23 cellular contexts compared by ENCODE assay signal in the genomic region with DNA sequence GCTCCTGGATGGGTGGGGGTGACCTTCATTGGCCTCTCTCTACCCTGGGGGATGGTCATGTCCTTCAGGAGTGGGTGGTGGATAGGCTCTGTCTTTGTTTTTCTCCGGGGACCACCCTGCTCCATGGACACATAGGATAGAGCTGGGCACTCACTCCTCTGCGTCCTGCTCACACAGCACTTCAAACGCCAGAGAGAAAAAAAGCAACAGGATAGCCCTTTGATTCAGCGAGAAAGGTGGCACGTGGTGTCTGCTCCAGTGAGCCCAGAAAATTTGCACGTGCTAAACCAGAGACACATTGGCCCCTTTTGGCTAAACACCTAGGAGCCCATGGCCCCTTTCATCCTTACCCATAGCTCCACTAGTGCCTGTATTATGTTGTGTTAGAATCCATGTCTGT.
DNase-seq lines count a peak whose midpoint lies in the region; ATAC-seq and TF ChIP-seq lines count a peak whose summit lies in the region.
"Had no signal": no experiment of that assay in that cellular context is flagged by ENCODE, and none has a peak within 500 bp of the region (broad histone marks: within the 10 kb centered on the region; RNA-seq: fewer than 3 reads in every experiment).

No MANE protein-coding gene starts in this region.

- ATAC-seq in Right ventricle myocardium superior (ENCODE audit: poor library complexity) (no peak), GM18907 (IDR thresholded peaks at IDR 0.05; ENCODE audit: unreplicated experiment) (no peak)
- ATAC-seq: A549; CD8-positive, alpha-beta T cell; GM12878 had no signal

- H2BK15ac ChIP-seq in H9 (ENCODE audit: low read depth, low read length) (no peak overlapping the region), neuronal stem cell (ENCODE audit: low read length) (no peak overlapping the region)

- peaks cover 0 to 7% of the 10 kb centered on the region in 2 experiments; a peak in 2 of 4 replicates for H3K4me1 Mint-ChIP-seq in H9
- H3K4me1 Mint-ChIP-seq in nephron progenitor cell, result peaks cover 20% of the 10 kb centered on the region
- H3K4me1 Mint-ChIP-seq: B cell had no signal

- H3K27ac Mint-ChIP-seq in H9, result no peak overlapping the region
- H3K27ac Mint-ChIP-seq in nephron progenitor cell, result no peak overlapping the region
- H3K27ac Mint-ChIP-seq: B cell; CD4-positive, alpha-beta T cell; CD8-positive, alpha-beta T cell had no signal

- H3K4me3 ChIP-seq in right atrium auricular region (no peak overlapping the region), neuronal stem cell (ENCODE audit: low read length in 2 of 2) (no peak overlapping the region)
- H3K4me3 ChIP-seq: A549; BLaER1 treated with 17β-estradiol and CSF1 and Interleukin-3, amounts not matched to agents 10 nM and 100 nM; GM12878 had no signal

- H3T11ph ChIP-seq in H9 (ENCODE audit: low read length), result no peak overlapping the region

- H4K5ac ChIP-seq in H9 (ENCODE audit: insufficient read length, low read depth, low read length), result no peak overlapping the region

- no peaks in the 10 kb centered on the region for H4K20me1 ChIP-seq in H9 (ENCODE audit: control insufficient read depth, insufficient read depth, insufficient read length)
- H4K20me1 ChIP-seq: BLaER1 treated with 17β-estradiol and CSF1 and Interleukin-3, amounts not matched to agents 10 nM and 100 nM had no signal

- H3K9ac ChIP-seq in H9 (ENCODE audit: extremely low read depth, insufficient read length, low read length) (no peak overlapping the region), neuronal stem cell (ENCODE audit: low read depth, low read length, poor library complexity) (no peak overlapping the region)
- H3K9ac ChIP-seq: BLaER1 treated with 17β-estradiol and CSF1 and Interleukin-3, amounts not matched to agents 10 nM and 100 nM had no signal

- H3K9me3 Mint-ChIP-seq in H9 (no peaks in the 10 kb centered on the region; a peak in 1 of 5 replicates), nephron progenitor cell (no peaks in the 10 kb centered on the region)
- H3K9me3 Mint-ChIP-seq: CD4-positive, alpha-beta T cell; CD8-positive, alpha-beta T cell had no signal

- no peak overlapping the region for H2AK5ac ChIP-seq in H9 (ENCODE audit: insufficient read length, low read length)
- no peak overlapping the region for H2AK5ac ChIP-seq in neuronal stem cell (ENCODE audit: low read depth, low read length)

- no peak overlapping the region for H2AFZ ChIP-seq in H9 (ENCODE audit: low read length)
- no peak overlapping the region for H2AFZ ChIP-seq in neuronal stem cell (ENCODE audit: low read length)

- H3K79me1 ChIP-seq in H9 (ENCODE audit: insufficient read depth, low read depth, low read length, poor library complexity, severe bottlenecking) (no peaks in the 10 kb centered on the region), neuronal stem cell (ENCODE audit: low read depth, low read length) (no peaks in the 10 kb centered on the region)

- no peak overlapping the region for H3K27ac ChIP-seq in right atrium auricular region
- H3K27ac ChIP-seq in H9 (ENCODE audit: insufficient read length, low read depth, low read length), result no peak overlapping the region
- no peak overlapping the region for H3K27ac ChIP-seq in neuronal stem cell (replicated peaks; ENCODE audit: low read length)
- H3K27ac ChIP-seq: 22Rv1; A549; BLaER1 treated with 17β-estradiol and CSF1 and Interleukin-3, amounts not matched to agents 10 nM and 100 nM; C4-2B had no signal

- H3K18ac ChIP-seq in H9 (ENCODE audit: insufficient read length, low read depth, low read length), result no peak overlapping the region
- no peak overlapping the region for H3K18ac ChIP-seq in neuronal stem cell (ENCODE audit: low read length)

- no CpG with 5 or more reads among the region's 6 CpGs for WGBS in H9 (ENCODE audit: extremely low coverage, insufficient read length, low lambda C conversion rate)
- no CpG with 5 or more reads among the region's 6 CpGs for WGBS in neuronal stem cell (ENCODE audit: extremely low coverage in 2 of 2, insufficient read length in 2 of 2, insufficient replicate concordance in 1 of 2), 2 donors

- H4K8ac ChIP-seq in H9 (replicated peaks; ENCODE audit: insufficient read length, low read depth, low read length) (no peak overlapping the region), neuronal stem cell (ENCODE audit: low read depth, low read length) (no peak overlapping the region)

- H3K27me3 Mint-ChIP-seq in H9 (ENCODE audit: low read depth) (peaks cover 99% of the 10 kb centered on the region), nephron progenitor cell (ENCODE audit: low read depth, poor library complexity) (no peaks in the 10 kb centered on the region)

- no peaks in the 10 kb centered on the region for H3K79me2 ChIP-seq in H9 (ENCODE audit: insufficient read depth, low read length)

- intact Hi-C loops in Right ventricle myocardium superior (cut with DNase I), result no loop called here

- H3K36me3 ChIP-seq in right atrium auricular region, result no peaks in the 10 kb centered on the region
- no peaks in the 10 kb centered on the region for H3K36me3 ChIP-seq in neuronal stem cell (replicated peaks in 1 of 2; ENCODE audit: control insufficient read depth in 2 of 2, insufficient read depth in 2 of 2, low read length in 2 of 2)
- H3K36me3 ChIP-seq: BLaER1 treated with 17β-estradiol and CSF1 and Interleukin-3, amounts not matched to agents 10 nM and 100 nM had no signal

- H3K4ac ChIP-seq in H9 (ENCODE audit: low read depth, low read length), result no peak overlapping the region
- no peak overlapping the region for H3K4ac ChIP-seq in neuronal stem cell (ENCODE audit: low read length)

- H3K4me1 ChIP-seq in right atrium auricular region, result no peaks in the 10 kb centered on the region
- no peaks in the 10 kb centered on the region for H3K4me1 ChIP-seq in H9 (ENCODE audit: insufficient read depth, low read length)
- H3K4me1 ChIP-seq in neuronal stem cell (ENCODE audit: control insufficient read depth in 2 of 2, insufficient read depth in 1 of 2, low read depth in 1 of 2, low read length in 2 of 2), result peaks cover 0 to 1% of the 10 kb centered on the region in 2 donors
- H3K4me1 ChIP-seq: Caco-2 had no signal

- no peaks in the 10 kb centered on the region for H3K23me2 ChIP-seq in H9 (ENCODE audit: insufficient read length, low read depth, low read length, poor library complexity, severe bottlenecking)

- H3K9me3 ChIP-seq in right atrium auricular region, result no peaks in the 10 kb centered on the region
- H3K9me3 ChIP-seq in H9 (ENCODE audit: control insufficient read depth, low read depth, low read length), result no peaks in the 10 kb centered on the region
- H3K9me3 ChIP-seq in neuronal stem cell (replicated peaks in 1 of 2; ENCODE audit: control insufficient read depth in 2 of 2, insufficient read depth in 1 of 2, low read depth in 1 of 2, low read length in 2 of 2), result no peaks in the 10 kb centered on the region
- H3K9me3 ChIP-seq: A549; BLaER1 treated with 17β-estradiol and CSF1 and Interleukin-3, amounts not matched to agents 10 nM and 100 nM; Caco-2 had no signal

- H2BK120ac ChIP-seq in H9 (ENCODE audit: low read depth, low read length, poor library complexity, severe bottlenecking), result no peak overlapping the region
- no peak overlapping the region for H2BK120ac ChIP-seq in neuronal stem cell (ENCODE audit: low read depth, low read length)

- H3K36me3 Mint-ChIP-seq in H9 (ENCODE audit: insufficient read depth in 1 of 3, low read depth in 3 of 3), result no peaks in the 10 kb centered on the region
- no peaks in the 10 kb centered on the region for H3K36me3 Mint-ChIP-seq in nephron progenitor cell (ENCODE audit: low read depth)
- H3K36me3 Mint-ChIP-seq: CD8-positive, alpha-beta T cell had no signal

- peak; percentile 9 for DNase-seq in right atrium auricular region (ENCODE audit: low spot score)
- no peak for DNase-seq in Right ventricle myocardium superior
- peak; percentile 22 for DNase-seq in H9
- peak; percentile 35 for DNase-seq in islet precursor cell
- DNase-seq in neuronal stem cell (ENCODE audit: low spot score), result no peak
- no peak for DNase-seq in nephron progenitor cell
- DNase-seq: AML-193; Caco-2; Calu3; CD4-positive, alpha-beta T cell; CD8-positive, alpha-beta T cell; DMS53; DMS79; DND-41; EL; GDM1 had no signal

- H4K91ac ChIP-seq in H9 (ENCODE audit: insufficient read length, low read depth, low read length) (no peak overlapping the region), neuronal stem cell (ENCODE audit: low read depth, low read length, poor library complexity) (no peak overlapping the region)

- H3K4me2 ChIP-seq in H9 (ENCODE audit: insufficient read depth, insufficient read length, low read length) (no peak overlapping the region), neuronal stem cell (ENCODE audit: insufficient read depth, low read length, poor library complexity, severe bottlenecking) (no peak overlapping the region)
- H3K4me2 ChIP-seq: A549; BLaER1 treated with 17β-estradiol and CSF1 and Interleukin-3, amounts not matched to agents 10 nM and 100 nM had no signal

- H2BK20ac ChIP-seq in H9 (ENCODE audit: low read depth, low read length, poor library complexity, severe bottlenecking), result no peak overlapping the region

- no peak overlapping the region for H3K56ac ChIP-seq in H9 (ENCODE audit: insufficient read length, low read depth, low read length)

- TF ChIP-seq CTCF in right atrium auricular region (IDR thresholded peaks at IDR 0.05), result no peak
- no peak for TF ChIP-seq CTCF in H9 (conservative IDR thresholded peaks at IDR 0.05)
- no peak for TF ChIP-seq CTCF in nephron progenitor cell (IDR thresholded peaks at IDR 0.05)

- H2BK12ac ChIP-seq in H9 (ENCODE audit: insufficient read length, low read depth, low read length) (no peak overlapping the region), neuronal stem cell (ENCODE audit: low read length) (no peak overlapping the region)

- H3K23ac ChIP-seq in H9 (ENCODE audit: insufficient read length, low read depth, low read length), result no peak overlapping the region
- peak overlapping the region; percentile 8 for H3K23ac ChIP-seq in neuronal stem cell (ENCODE audit: low read depth, low read length, poor library complexity)

- H3K4me3 Mint-ChIP-seq in H9, result no peak overlapping the region
- no peak overlapping the region for H3K4me3 Mint-ChIP-seq in nephron progenitor cell
- H3K4me3 Mint-ChIP-seq: B cell; CD4-positive, alpha-beta T cell; CD8-positive, alpha-beta T cell had no signal

- H3K14ac ChIP-seq in H9 (ENCODE audit: insufficient read depth, low read length), result no peak overlapping the region
- no peak overlapping the region for H3K14ac ChIP-seq in neuronal stem cell (ENCODE audit: low read length)

- H2BK5ac ChIP-seq in H9 (ENCODE audit: insufficient read length, low read length) (no peak overlapping the region), neuronal stem cell (ENCODE audit: low read length) (no peak overlapping the region)

- H3K27me3 ChIP-seq in right atrium auricular region (no peaks in the 10 kb centered on the region), H9 (ENCODE audit: insufficient read depth, low read length) (peaks cover 3% of the 10 kb centered on the region; the same call in 1 of the 2 replicates), neuronal stem cell (ENCODE audit: control insufficient read depth in 3 of 3, insufficient read depth in 3 of 3, low read depth in 1 of 3, low read length in 3 of 3) (no peaks in the 10 kb centered on the region)
- H3K27me3 ChIP-seq: BLaER1 treated with 17β-estradiol and CSF1 and Interleukin-3, amounts not matched to agents 10 nM and 100 nM had no signal

Comparison
In these comparisons a context has a peak if more than half of its experiments do, and no peak if none do; other contexts are left out.
1. DNase-seq: peak in right atrium auricular region (single experiment), H9 (single experiment) and islet precursor cell (single experiment); none in Right ventricle myocardium superior (single experiment), neuronal stem cell (single experiment) and nephron progenitor cell (single experiment).